In the genomic region with DNA sequence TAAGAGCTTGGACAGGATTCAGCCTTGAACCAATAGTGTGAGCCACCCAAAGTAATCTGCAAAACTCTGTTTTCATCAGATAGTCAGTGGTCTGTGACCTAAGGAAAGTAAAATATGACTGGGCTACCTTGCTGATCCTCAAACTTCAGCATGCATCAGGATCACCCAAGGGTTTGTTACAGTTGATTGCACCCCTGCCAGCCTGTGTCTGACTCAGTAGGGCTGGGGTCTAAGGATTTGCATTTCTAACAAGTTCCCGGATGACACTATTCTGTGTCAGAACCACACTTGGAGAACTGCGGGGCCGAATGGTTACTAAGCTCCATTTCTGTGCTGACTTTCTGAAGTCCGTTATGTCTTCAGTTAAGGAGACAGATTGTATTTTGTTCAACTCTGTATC, we compare ENCODE assay signal across 18 cellular contexts. TPM values are rescaled to one million over a fixed set of nuclear protein-coding genes. Genes with fewer than 3 reads are reported as not detected.
A peak's percentile ranks its signal among the peaks of the same experiment; 100 is the strongest.
DNase-seq lines count a peak whose midpoint lies in the region; ATAC-seq, FAIRE-seq and TF ChIP-seq lines count a peak whose summit lies in the region.
"Had no signal": no experiment of that assay in that cellular context is flagged by ENCODE, and none has a peak within 500 bp of the region (broad histone marks: within the 10 kb centered on the region; RNA-seq: fewer than 3 reads in every experiment).

No MANE protein-coding gene starts in this region.

- H3K4me3 ChIP-seq in astrocyte (ENCODE audit: insufficient read depth, low read depth, low read length) (no peak overlapping the region), osteoblast (ENCODE audit: insufficient read depth, low read length) (no peak overlapping the region), spleen (no peak overlapping the region)
- H3K4me3 ChIP-seq: HAP-1, ovary had no signal

- 82 to 94% (median 89%) methylated on average over 4 of the region's 4 CpGs for WGBS in spleen, 5 donors

- intact Hi-C loops in spleen (cut with DNase I; ENCODE audit: low total_unique reads) = no loop called here

- no peaks in the 10 kb centered on the region for H3K9me3 Mint-ChIP-seq in astrocyte (ENCODE audit: unreplicated experiment)

- H3K4me3 Mint-ChIP-seq in astrocyte (ENCODE audit: unreplicated experiment) = no peak overlapping the region
- H3K4me3 Mint-ChIP-seq: activated CD8-positive, alpha-beta memory T cell treated with anti-CD3 and anti-CD28 coated beads, Interleukin-2, amount 10 ng/mL, durations not matched to agents 7 days and 5 days; CD14-positive monocyte had no signal

- no peak for TF ChIP-seq POLR2A in spleen (IDR thresholded peaks at IDR 0.05)

- FAIRE-seq in astrocyte (lab: Jason Lieb, UNC) = no peak
- FAIRE-seq: small intestine had no signal

- H3K36me3 Mint-ChIP-seq in astrocyte (ENCODE audit: low read depth, unreplicated experiment) = no peaks in the 10 kb centered on the region

- DNase-seq in EL = peak; percentile 59
- DNase-seq in HT1080 (ENCODE audit: low read depth) = peak; percentile 49
- peak; percentile 81 for DNase-seq in astrocyte (ENCODE audit: low read depth)
- peak; percentile 50 for DNase-seq in osteoblast (ENCODE audit: insufficient read length, low spot score, missing footprints)
- no peak for DNase-seq in spleen
- no peak for DNase-seq in pons (ENCODE audit: low spot score)
- DNase-seq: activated CD8-positive, alpha-beta memory T cell treated with anti-CD3 and anti-CD28 coated beads, Interleukin-2, amount 10 ng/mL, durations not matched to agents 7 days and 5 days; DMS79 treated with DMSO at 0.1 percent for 48 hours; glutamatergic neuron; left cardiac atrium; NCI-H345; ovary; small intestine had no signal

- peak overlapping the region; percentile 14 for H3K9ac ChIP-seq in astrocyte (ENCODE audit: low read length)

- H3K79me2 ChIP-seq in astrocyte (ENCODE audit: insufficient read depth, low read length) = no peaks in the 10 kb centered on the region
- no peaks in the 10 kb centered on the region for H3K79me2 ChIP-seq in osteoblast (ENCODE audit: insufficient read depth, low read length)

- peaks cover 33% of the 10 kb centered on the region for H3K4me1 Mint-ChIP-seq in astrocyte (ENCODE audit: low read depth, unreplicated experiment)

- H3K27ac ChIP-seq in astrocyte (ENCODE audit: low read depth, low read length) (peak overlapping the region; percentile 75), osteoblast (ENCODE audit: low read depth, low read length) (peak overlapping the region; percentile 25), spleen (no peak overlapping the region)
- H3K27ac ChIP-seq: HL-60, ovary had no signal

- H3K4me1 ChIP-seq in astrocyte (ENCODE audit: insufficient read depth, low read length) (peaks cover 30% of the 10 kb centered on the region), osteoblast (ENCODE audit: insufficient read depth, low read length) (peaks cover 45% of the 10 kb centered on the region), spleen (no peaks in the 10 kb centered on the region)
- H3K4me1 ChIP-seq: HAP-1 had no signal

- H3K27me3 ChIP-seq in astrocyte (ENCODE audit: insufficient read depth, low read length) = no peaks in the 10 kb centered on the region
- no peaks in the 10 kb centered on the region for H3K27me3 ChIP-seq in osteoblast (ENCODE audit: insufficient read depth, low read length)
- H3K27me3 ChIP-seq in spleen (replicated peaks in 1 of 7) = no peaks in the 10 kb centered on the region
- H3K27me3 ChIP-seq: ovary had no signal

- no peaks in the 10 kb centered on the region for H3K9me3 ChIP-seq in astrocyte (ENCODE audit: insufficient read depth, low read depth, low read length)
- H3K9me3 ChIP-seq in osteoblast (ENCODE audit: low read depth, low read length) = no peaks in the 10 kb centered on the region
- H3K9me3 ChIP-seq in spleen = no peaks in the 10 kb centered on the region
- H3K9me3 ChIP-seq: HAP-1, ovary had no signal

- H3K36me3 ChIP-seq in astrocyte (ENCODE audit: insufficient read depth, low read length) = no peaks in the 10 kb centered on the region
- no peaks in the 10 kb centered on the region for H3K36me3 ChIP-seq in osteoblast (ENCODE audit: insufficient read depth, low read length)
- H3K36me3 ChIP-seq in spleen = no peaks in the 10 kb centered on the region
- H3K36me3 ChIP-seq: HAP-1, ovary had no signal

- peak overlapping the region; percentile 18 for H3K27ac Mint-ChIP-seq in astrocyte (ENCODE audit: unreplicated experiment)
- H3K27ac Mint-ChIP-seq: activated CD8-positive, alpha-beta memory T cell treated with anti-CD3 and anti-CD28 coated beads, Interleukin-2, amount 10 ng/mL, durations not matched to agents 7 days and 5 days; CD14-positive monocyte had no signal

- H2AFZ ChIP-seq in astrocyte (ENCODE audit: low read depth, low read length) (peak overlapping the region; percentile 26), osteoblast (ENCODE audit: low read length) (no peak overlapping the region)

- ATAC-seq in GM18867 (IDR thresholded peaks at IDR 0.05; ENCODE audit: unreplicated experiment) (no peak), HG03457 (IDR thresholded peaks at IDR 0.05; ENCODE audit: unreplicated experiment) (no peak)
- ATAC-seq: activated CD8-positive, alpha-beta memory T cell treated with anti-CD3 and anti-CD28 coated beads, Interleukin-2, amount 10 ng/mL, durations not matched to agents 7 days and 5 days; left cardiac atrium had no signal

- H4K20me1 ChIP-seq in astrocyte (ENCODE audit: insufficient read depth, low read length) (no peaks in the 10 kb centered on the region), osteoblast (ENCODE audit: insufficient read depth, low read length) (no peaks in the 10 kb centered on the region)

- TF ChIP-seq CTCF in astrocyte (IDR thresholded peaks at IDR 0.05; ENCODE audit: insufficient read depth, low read depth, low read length) (no peak), osteoblast (IDR thresholded peaks at IDR 0.05; ENCODE audit: extremely low read depth, low read depth, low read length) (no peak), spleen (IDR thresholded peaks at IDR 0.05 in 8 of 11, conservative IDR thresholded peaks at IDR 0.05 in 3 of 11) (no peak)

- no peaks in the 10 kb centered on the region for H3K27me3 Mint-ChIP-seq in astrocyte (ENCODE audit: low read depth, unreplicated experiment)
- H3K27me3 Mint-ChIP-seq: activated CD8-positive, alpha-beta memory T cell treated with anti-CD3 and anti-CD28 coated beads, Interleukin-2, amount 10 ng/mL, durations not matched to agents 7 days and 5 days had no signal

- H3K4me2 ChIP-seq in astrocyte (ENCODE audit: low read length) (peak overlapping the region; percentile 24), osteoblast (ENCODE audit: insufficient read depth, low read length) (peak overlapping the region; percentile 37)

RNA-seq across cellular contexts. Expression of gene TSPAN13, which starts 40.6 kb away (rescaled TPM):
- total RNA-seq in HT1080 (2014; rRNA removed; shearing (Covaris generic)) = 0.17 and 0.26 TPM in 2 replicates
- 0.85 and 1.1 TPM in 2 replicates for polyA plus RNA-seq in HT1080 (2015; cell fraction: cytosol; rRNA removed)
- polyA plus RNA-seq in HT1080 (2015; cell fraction: nucleus; rRNA removed) = 0.60 and 0.63 TPM in 2 replicates
- total RNA-seq in astrocyte (56.0 and 57.0 TPM in 2 replicates), osteoblast (1.8 TPM in 2 replicates), spleen (10 to 100 TPM; 30.1 to 52.6 (median 47.0) TPM)
- polyA plus RNA-seq in spleen = 10 to 100 TPM; 39.7 to 53.0 (median 42.5) TPM

Comparison
In these comparisons a context has a peak if more than half of its experiments do, and no peak if none do; other contexts are left out.
1. DNase-seq: peak in EL (single experiment), HT1080 (single experiment), astrocyte (single experiment) and osteoblast (single experiment); none in spleen (single experiment) and pons (single experiment).
2. H3K27ac ChIP-seq: peak in astrocyte (single experiment) and osteoblast (single experiment); none in spleen (0 of 8).
3. RNA of gene TSPAN13, which starts 40.6 kb away (total RNA-seq): 56.0 to 57.0 TPM in astrocyte and 30.1 to 52.6 TPM in spleen; 1.8 TPM in osteoblast and 0.17 to 0.26 TPM in HT1080; every median in the first group is over 10 times any median in the second.